10 cellular contexts compared by ENCODE assay signal in the genomic region with DNA sequence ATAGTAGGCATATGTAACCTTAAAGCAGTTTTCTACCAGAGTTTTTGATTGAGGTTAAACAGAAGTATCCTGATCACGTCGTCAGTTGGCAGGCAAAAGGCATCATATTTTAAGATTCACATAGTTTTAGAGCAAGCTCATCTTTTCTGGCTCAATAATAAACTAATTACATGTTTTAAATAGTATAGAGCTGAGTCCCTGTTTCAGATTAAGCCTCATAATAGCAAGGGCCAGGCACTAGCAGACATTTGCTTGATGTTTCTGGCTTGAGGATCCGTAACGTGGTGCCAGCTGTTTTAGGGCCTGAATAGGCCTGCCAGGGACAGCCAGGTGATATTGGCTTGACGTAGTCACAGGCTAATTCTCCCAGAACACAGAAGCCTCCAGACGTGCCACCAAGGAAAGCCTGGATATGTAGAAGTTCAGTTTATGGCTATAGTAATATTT.
DNase-seq lines count a peak whose midpoint lies in the region; ATAC-seq and TF ChIP-seq lines count a peak whose summit lies in the region.
"Had no signal": no experiment of that assay in that cellular context is flagged by ENCODE, and none has a peak within 500 bp of the region (broad histone marks: within the 10 kb centered on the region; RNA-seq: fewer than 3 reads in every experiment).

No MANE protein-coding gene starts in this region.

- no peaks in the 10 kb centered on the region for H3K9me3 ChIP-seq in IMR-90 (ENCODE audit: control insufficient read depth, insufficient read depth, low read length)
- no peaks in the 10 kb centered on the region for H3K9me3 ChIP-seq in stomach smooth muscle (ENCODE audit: control insufficient read depth in 2 of 2, low read length in 2 of 2)

- peaks cover 34% of the 10 kb centered on the region for H3K9me1 ChIP-seq in IMR-90 (ENCODE audit: insufficient read depth, low read length)

- no peak for TF ChIP-seq POLR2A in IMR-90 (IDR thresholded peaks at IDR 0.05; ENCODE audit: low read depth, low read length)

- H2BK5ac ChIP-seq in IMR-90 (ENCODE audit: low read depth, low read length, poor library complexity, severe bottlenecking): peak overlapping the region; percentile 91

- H3K27me3 ChIP-seq in IMR-90 (ENCODE audit: control insufficient read depth, insufficient read depth, low read length) (no peaks in the 10 kb centered on the region), stomach smooth muscle (ENCODE audit: control insufficient read depth in 1 of 2, insufficient read depth in 2 of 2, low read length in 2 of 2) (no peaks in the 10 kb centered on the region)

- H3K4me3 ChIP-seq in IMR-90 (ENCODE audit: insufficient read depth, low read depth, low read length): no peak overlapping the region
- peak overlapping the region in 1 of 2 donors; percentile 23 for H3K4me3 ChIP-seq in stomach smooth muscle (ENCODE audit: low read length in 2 of 2)

- peak overlapping the region; percentile 68 for H3K23ac ChIP-seq in IMR-90 (ENCODE audit: low read depth, low read length)

- peaks cover 30% of the 10 kb centered on the region for H4K20me1 ChIP-seq in IMR-90 (ENCODE audit: insufficient read depth, low read length)

- intact Hi-C loops in IMR-90 (cut with micrococcal nuclease): loop anchor here (2.0 to 5.0 kb wide), 3 partner anchors 71 to 130 kb away; no protein-coding TSS in a partner anchor
- intact Hi-C loops in MCF 10A (cut with micrococcal nuclease): loop anchor here (2.0 to 5.0 kb wide), 3 partner anchors 85 to 131 kb away; no protein-coding TSS in a partner anchor

- H2BK120ac ChIP-seq in IMR-90 (ENCODE audit: low read depth, low read length): peak overlapping the region; percentile 73

- peak overlapping the region; percentile 74 for H3K18ac ChIP-seq in IMR-90 (ENCODE audit: low read depth, low read length)

- no peak overlapping the region for H2AK9ac ChIP-seq in IMR-90 (replicated peaks; ENCODE audit: low read depth, low read length, poor library complexity)

- in situ Hi-C loops in IMR-90 (cut with MboI; ENCODE audit: low sequenced_read_pairs): no loop called here

- TF ChIP-seq CTCF in IMR-90 (conservative IDR thresholded peaks at IDR 0.05; ENCODE audit: low read depth, low read length) (no peak), MCF 10A (IDR thresholded peaks at IDR 0.05; ENCODE audit: unreplicated experiment) (no peak)

- TF ChIP-seq RAD21 in IMR-90 (IDR thresholded peaks at IDR 0.05; ENCODE audit: low read length): no peak

- no CpG with 5 or more reads among the region's 6 CpGs for WGBS in IMR-90 (ENCODE audit: extremely low coverage in 2 of 2, insufficient read length in 1 of 2), 2 experiments

- peak overlapping the region; percentile 23 for H3K14ac ChIP-seq in IMR-90 (replicated peaks; ENCODE audit: low read depth, low read length)

- H4K8ac ChIP-seq in IMR-90 (ENCODE audit: low read depth in 2 of 2, low read length in 2 of 2): peak overlapping the region; percentile 42 to 80

- H3K4me1 ChIP-seq in IMR-90 (ENCODE audit: control insufficient read depth, insufficient read depth, low read length): peaks cover 40% of the 10 kb centered on the region
- H3K4me1 ChIP-seq in stomach smooth muscle (ENCODE audit: control insufficient read depth, insufficient read depth, low read length): peaks cover 62% of the 10 kb centered on the region

- peak overlapping the region; percentile 83 for H3K27ac Mint-ChIP-seq in MCF 10A (ENCODE audit: low read depth, unreplicated experiment)
- no peak overlapping the region for H3K27ac Mint-ChIP-seq in naive thymus-derived CD8-positive, alpha-beta T cell

- H3K4ac ChIP-seq in IMR-90 (ENCODE audit: low read depth, low read length): peak overlapping the region; percentile 80

- POLR2A ChIA-PET in IMR-90 (lab: Charles Lee; ENCODE audit: unreplicated experiment): no interaction called here
- POLR2A ChIA-PET in MCF 10A (lab: Yijun Ruan, JAX): interaction anchor here (1.0 to 7.8 kb wide), 18 partner anchors 9 to 441 kb away, joined by 3 to 70 read pairs (median 6); partner anchors contain the start of gene FOXO3
- POLR2A ChIA-PET in naive thymus-derived CD8-positive, alpha-beta T cell (lab: Charles Lee): no interaction called here

- peak overlapping the region; percentile 41 for H3K4me3 Mint-ChIP-seq in MCF 10A (ENCODE audit: unreplicated experiment)
- no peak overlapping the region for H3K4me3 Mint-ChIP-seq in naive thymus-derived CD8-positive, alpha-beta T cell

- peaks cover 70% of the 10 kb centered on the region for H3K4me1 Mint-ChIP-seq in MCF 10A (ENCODE audit: insufficient read depth, unreplicated experiment)
- H3K4me1 Mint-ChIP-seq in naive thymus-derived CD8-positive, alpha-beta T cell: peaks cover 16 to 59% (median 48%) of the 10 kb centered on the region in 4 donors

- H3K36me3 ChIP-seq in IMR-90 (ENCODE audit: control insufficient read depth, insufficient read depth, low read length) (peaks cover 3% of the 10 kb centered on the region; the same call in 1 of the 2 replicates), stomach smooth muscle (ENCODE audit: control insufficient read depth in 2 of 2, insufficient read depth in 2 of 2, low read length in 2 of 2) (no peaks in the 10 kb centered on the region)

- DNase-seq in IMR-90 (peak; percentile 92), MCF 10A (ENCODE audit: unreplicated experiment) (peak; percentile 34), kidney glomerular epithelial cell (lab: John Stamatoyannopoulos, UW) (peak; percentile 39), T-helper 9 cell (no peak), cortex of kidney (lab: John Stamatoyannopoulos, UW) (no peak)
- DNase-seq in stimulated activated CD4-positive, alpha-beta T cell treated with anti-CD3 and anti-CD28 coated beads, Interleukin-12 subunit alpha, Interleukin-12 subunit beta, amount 100 ng/mL, for 4 hours: no peak
- no peak for DNase-seq in naive thymus-derived CD8-positive, alpha-beta T cell
- DNase-seq: activated effector memory CD4-positive, alpha-beta T cell treated with Interleukin-2 at 50 U/mL for 16 hours; NCI-H2029 treated with DMSO at 0.1 percent for 48 hours had no signal

- H3K4me2 ChIP-seq in IMR-90 (ENCODE audit: low read depth, low read length): peak overlapping the region; percentile 66; the same call in 1 of the 2 replicates

- H2BK20ac ChIP-seq in IMR-90 (ENCODE audit: low read depth, low read length): peak overlapping the region; percentile 87

- CTCF ChIA-PET in IMR-90 (lab: Yijun Ruan, JAX) (interaction anchor here (0.6 kb wide), 1 partner anchor 674 kb away, joined by 4 read pairs; no protein-coding TSS in a partner anchor), MCF 10A (lab: Yijun Ruan, JAX) (interaction anchor here (0.6 to 1.7 kb wide), 6 partner anchors 26 to 1900 kb away, joined by 3 to 7 read pairs (median 4); no protein-coding TSS in a partner anchor)

- ATAC-seq in IMR-90 (ENCODE audit: low read depth): peak; percentile 80
- ATAC-seq in naive thymus-derived CD8-positive, alpha-beta T cell: no peak

- no peaks in the 10 kb centered on the region for H3K27me3 Mint-ChIP-seq in MCF 10A (ENCODE audit: insufficient read depth, unreplicated experiment)
- H3K27me3 Mint-ChIP-seq in naive thymus-derived CD8-positive, alpha-beta T cell: no peaks in the 10 kb centered on the region

- H3K56ac ChIP-seq in IMR-90 (ENCODE audit: extremely low read depth, insufficient read depth, low read length): peak overlapping the region; percentile 71

- BruUV-seq in IMR-90 (replicated peaks; lab: Mats Ljungman, UMichigan) (no TSS peak), MCF 10A (replicated peaks; lab: Mats Ljungman, UMichigan) (no TSS peak)

- peak overlapping the region; percentile 1; the same call in 1 of the 2 replicates for H3K9ac ChIP-seq in IMR-90 (ENCODE audit: low read depth, low read length)
- H3K9ac ChIP-seq in stomach smooth muscle (ENCODE audit: low read length in 2 of 2): peak overlapping the region; percentile 46 to 47

- H2AFZ ChIP-seq in IMR-90 (replicated peaks; ENCODE audit: low read length, poor library complexity): no peak overlapping the region

- peak overlapping the region; percentile 63 for H2AK5ac ChIP-seq in IMR-90 (ENCODE audit: low read depth, low read length)

- H4K5ac ChIP-seq in IMR-90 (ENCODE audit: low read depth, low read length): peak overlapping the region; percentile 17; the same call in 1 of the 2 replicates

- H3K79me1 ChIP-seq in IMR-90 (ENCODE audit: low read depth in 1 of 2, low read length in 2 of 2): peaks cover 60 to 88% of the 10 kb centered on the region in 2 experiments

- dilution Hi-C loops in IMR-90 (cut with HindIII; ENCODE audit: low sequenced_read_pairs, unreplicated experiment): no loop called here

- peaks cover 60% of the 10 kb centered on the region for H3K36me3 Mint-ChIP-seq in MCF 10A (ENCODE audit: insufficient read depth, unreplicated experiment)
- peaks cover 0 to 12% (median 3%) of the 10 kb centered on the region in 3 donors for H3K36me3 Mint-ChIP-seq in naive thymus-derived CD8-positive, alpha-beta T cell

- no peaks in the 10 kb centered on the region for H3K9me3 Mint-ChIP-seq in MCF 10A (ENCODE audit: unreplicated experiment)
- H3K9me3 Mint-ChIP-seq in naive thymus-derived CD8-positive, alpha-beta T cell: no peaks in the 10 kb centered on the region

- H3K27ac ChIP-seq in IMR-90 (ENCODE audit: insufficient read depth, low read length) (peak overlapping the region; percentile 65), stomach smooth muscle (ENCODE audit: low read length) (peak overlapping the region; percentile 50)

- H2BK15ac ChIP-seq in IMR-90 (ENCODE audit: low read depth, low read length): peak overlapping the region; percentile 53; the same call in 2 of the 3 replicates

- H4K91ac ChIP-seq in IMR-90 (ENCODE audit: insufficient read depth, low read depth, low read length): peak overlapping the region; percentile 77

TF ChIP-seq in IMR-90, 13 proteins besides CTCF, POLR2A, EP300 and RAD21 (continues in another document):
- peak; percentile 49; the same call in 1 of the 2 replicates for TF ChIP-seq FOS (IDR thresholded peaks at IDR 0.05; ENCODE audit: low read depth, low read length)
- no peak for TF ChIP-seq MXI1 (IDR thresholded peaks at IDR 0.05; ENCODE audit: borderline replicate concordance, low read depth, low read length)
- TF ChIP-seq, protein P1, sequence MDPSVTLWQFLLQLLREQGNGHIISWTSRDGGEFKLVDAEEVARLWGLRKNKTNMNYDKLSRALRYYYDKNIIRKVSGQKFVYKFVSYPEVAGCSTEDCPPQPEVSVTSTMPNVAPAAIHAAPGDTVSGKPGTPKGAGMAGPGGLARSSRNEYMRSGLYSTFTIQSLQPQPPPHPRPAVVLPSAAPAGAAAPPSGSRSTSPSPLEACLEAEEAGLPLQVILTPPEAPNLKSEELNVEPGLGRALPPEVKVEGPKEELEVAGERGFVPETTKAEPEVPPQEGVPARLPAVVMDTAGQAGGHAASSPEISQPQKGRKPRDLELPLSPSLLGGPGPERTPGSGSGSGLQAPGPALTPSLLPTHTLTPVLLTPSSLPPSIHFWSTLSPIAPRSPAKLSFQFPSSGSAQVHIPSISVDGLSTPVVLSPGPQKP (IDR thresholded peaks at IDR 0.05; ENCODE audit: borderline replicate concordance, low read depth, low read length): no peak
- no peak; the same call in 1 of the 2 replicates for TF ChIP-seq BHLHE40 (IDR thresholded peaks at IDR 0.05; ENCODE audit: low read depth, low read length)
- no peak for TF ChIP-seq MAFK (IDR thresholded peaks at IDR 0.05; ENCODE audit: low read depth, low read length)
- no peak for TF ChIP-seq NFE2L2 (IDR thresholded peaks at IDR 0.05; ENCODE audit: low read depth, low read length)
- TF ChIP-seq RFX5 (IDR thresholded peaks at IDR 0.05; ENCODE audit: low read depth, low read length): peak; percentile 58; the same call in 1 of the 2 replicates

Comparison
In these comparisons a context has a peak if more than half of its experiments do, and no peak if none do; other contexts are left out.
1. DNase-seq: peak in IMR-90 (single experiment), MCF 10A (single experiment) and kidney glomerular epithelial cell (single experiment); none in stimulated activated CD4-positive, alpha-beta T cell treated with anti-CD3 and anti-CD28 coated beads, Interleukin-12 subunit alpha, Interleukin-12 subunit beta, amount 100 ng/mL, for 4 hours (single experiment), naive thymus-derived CD8-positive, alpha-beta T cell (0 of 10), T-helper 9 cell (single experiment) and cortex of kidney (single experiment).